17 cellular contexts compared by ENCODE assay signal in genomic region chr10:73264423-73264822, GRCh38.
"Had no signal": no experiment of that assay in that cellular context is flagged by ENCODE, and none has a peak within 500 bp of the region (broad histone marks: within the 10 kb centered on the region; RNA-seq: fewer than 3 reads in every experiment).

No MANE protein-coding gene starts in this region.

- H3K4me1 Mint-ChIP-seq: IgD-negative memory B cell had no signal

- H3K36me3 Mint-ChIP-seq: IgD-negative memory B cell had no signal

- H3K4me3 Mint-ChIP-seq: IgD-negative memory B cell had no signal

- H3K4me3 ChIP-seq: MG63, SJSA1, SK-N-MC had no signal

- H3K27me3 ChIP-seq: MG63, SJSA1 had no signal

- H3K27ac ChIP-seq: SJSA1, SK-N-MC had no signal

- H3K9me3 Mint-ChIP-seq: IgD-negative memory B cell had no signal

- H3K36me3 ChIP-seq: SJSA1 had no signal

- DNase-seq: MG63, NCI-H1092, NCI-H1417 treated with DMSO at 0.1 percent for 48 hours, NCI-H146, NCI-H2029, NCI-H2081 treated with DMSO at 0.1 percent for 48 hours, NCI-H2171, NCI-H446, NCI-H510A, NCI-H524 treated with DMSO at 0.1 percent for 48 hours, NCI-H774, Right ventricle myocardium superior, RPMI8226, SIG-M5 had no signal
